ENCODE assay signal across 1 cellular context in genomic region chr1:201955009-201955749, GRCh38.
TF ChIP-seq lines count a peak whose summit lies in the region.

Gene TIMM17A, plus strand, starts transcription at chr1:201955503. Its CDS starts 24 bp downstream, at chr1:201955527.

TF ChIP-seq in GM12878, 131 proteins besides CTCF, POLR2A, EP300 and RAD21 (continued from another document and continues in another):
- no peak for TF ChIP-seq FOXM1 (IDR thresholded peaks at IDR 0.05; ENCODE audit: low read depth, low read length)
- TF ChIP-seq CHD4 (IDR thresholded peaks at IDR 0.05): no peak
- TF ChIP-seq RFX5 (IDR thresholded peaks at IDR 0.05; ENCODE audit: low read depth, low read length): peak; percentile 76
- TF ChIP-seq ZNF207 (IDR thresholded peaks at IDR 0.05; ENCODE audit: borderline replicate concordance): no peak
- no peak for TF ChIP-seq PKNOX1 (IDR thresholded peaks at IDR 0.05)
- TF ChIP-seq SRF (IDR thresholded peaks at IDR 0.05; ENCODE audit: low read depth in 2 of 2, low read length in 2 of 2): no peak
- no peak for TF ChIP-seq CBX3 (IDR thresholded peaks at IDR 0.05; ENCODE audit: borderline replicate concordance, low read depth)
- TF ChIP-seq ATF2 (IDR thresholded peaks at IDR 0.05; ENCODE audit: low read length): no peak
- TF ChIP-seq ATF7 (IDR thresholded peaks at IDR 0.05; ENCODE audit: low read depth): peak; percentile 87
- TF ChIP-seq HDGF (IDR thresholded peaks at IDR 0.05): peak; percentile 84; the same call in 1 of the 2 replicates
- peak; percentile 94 for TF ChIP-seq NR2C1 (IDR thresholded peaks at IDR 0.05)
- no peak for TF ChIP-seq HSF1 (IDR thresholded peaks at IDR 0.05; ENCODE audit: low read depth, low read length)
- peak; percentile 84 for TF ChIP-seq CREM (IDR thresholded peaks at IDR 0.05; ENCODE audit: low read depth)
- TF ChIP-seq RBBP5 (conservative IDR thresholded peaks at IDR 0.05): no peak
- peak; percentile 93 for TF ChIP-seq BACH1 (IDR thresholded peaks at IDR 0.05; ENCODE audit: borderline replicate concordance)
- no peak for TF ChIP-seq ZBTB4 (CRISPR knock-in tag; IDR thresholded peaks at IDR 0.05)
- TF ChIP-seq SP1 (IDR thresholded peaks at IDR 0.05; ENCODE audit: low read depth, low read length): peak; percentile 91
- peak; percentile 27; the same call in 1 of the 2 replicates for TF ChIP-seq NFYA (IDR thresholded peaks at IDR 0.05; ENCODE audit: borderline replicate concordance, low read depth, low read length)
- TF ChIP-seq PBX3 (IDR thresholded peaks at IDR 0.05; ENCODE audit: insufficient replicate concordance, low read depth, low read length): no peak
- peak; percentile 79 for TF ChIP-seq MAX (IDR thresholded peaks at IDR 0.05; ENCODE audit: low read depth, low read length)
- TF ChIP-seq RAD51 (IDR thresholded peaks at IDR 0.05): no peak
- TF ChIP-seq USF1 (IDR thresholded peaks at IDR 0.05; ENCODE audit: borderline replicate concordance, extremely low read length, insufficient read depth, low read depth, low read length): no peak
- TF ChIP-seq CEBPZ (IDR thresholded peaks at IDR 0.05; ENCODE audit: low read depth, low read length): 0 out of 2 replicates have a peak, but pooled peaks have one; percentile 9
- TF ChIP-seq YY1 (IDR thresholded peaks at IDR 0.05; ENCODE audit: low read depth, low read length): peak; percentile 98
- no peak for TF ChIP-seq ZNF217 (IDR thresholded peaks at IDR 0.05)
- TF ChIP-seq ZNF24 (IDR thresholded peaks at IDR 0.05): no peak
- TF ChIP-seq SREBF1 (IDR thresholded peaks at IDR 0.05; ENCODE audit: low read length): no peak
- TF ChIP-seq TBL1XR1 (IDR thresholded peaks at IDR 0.05; ENCODE audit: low read depth, low read length): peak; percentile 47; the same call in 1 of the 2 replicates
- peak; percentile 10 for TF ChIP-seq KLF5 (IDR thresholded peaks at IDR 0.05; ENCODE audit: partially characterized antibody)
- TF ChIP-seq RELB (IDR thresholded peaks at IDR 0.05; ENCODE audit: low read depth): peak; percentile 98
- TF ChIP-seq E4F1 (IDR thresholded peaks at IDR 0.05; ENCODE audit: borderline replicate concordance, partially characterized antibody): peak; percentile 58
- TF ChIP-seq GABPA (IDR thresholded peaks at IDR 0.05; ENCODE audit: low read depth): peak; percentile 85
- TF ChIP-seq DPF2 (IDR thresholded peaks at IDR 0.05): peak; percentile 83
- no peak for TF ChIP-seq KDM1A (IDR thresholded peaks at IDR 0.05; ENCODE audit: borderline replicate concordance)
- TF ChIP-seq RUNX3 (IDR thresholded peaks at IDR 0.05; ENCODE audit: low read length): peak; percentile 92
- peak; percentile 60; the same call in 1 of the 2 replicates for TF ChIP-seq IRF5 (IDR thresholded peaks at IDR 0.05; ENCODE audit: borderline replicate concordance)
- TF ChIP-seq NFIC (IDR thresholded peaks at IDR 0.05; ENCODE audit: low read depth, low read length): no peak
- peak; percentile 94 for TF ChIP-seq PML (IDR thresholded peaks at IDR 0.05; ENCODE audit: low read length)
- TF ChIP-seq KAT2A (conservative IDR thresholded peaks at IDR 0.05; ENCODE audit: control insufficient read depth, low read depth, low read length): no peak
- no peak for TF ChIP-seq SUZ12 (IDR thresholded peaks at IDR 0.05; ENCODE audit: unreplicated experiment)
